Comparison of ENCODE assay signal across 14 cellular contexts in genomic region chr3:184596886-184597575, GRCh38. TPM values are rescaled to one million over a fixed set of nuclear protein-coding genes. Genes with fewer than 3 reads are reported as not detected.
DNase-seq lines count a peak whose midpoint lies in the region; ATAC-seq and TF ChIP-seq lines count a peak whose summit lies in the region.
"Had no signal": no experiment of that assay in that cellular context is flagged by ENCODE, and none has a peak within 500 bp of the region (broad histone marks: within the 10 kb centered on the region; RNA-seq: fewer than 3 reads in every experiment).

No MANE protein-coding gene starts in this region.

- H3K4me2 ChIP-seq in neuronal stem cell (ENCODE audit: insufficient read depth, low read length, poor library complexity, severe bottlenecking), result no peak overlapping the region
- H3K4me2 ChIP-seq: GM23338 had no signal

- H3K14ac ChIP-seq in neuronal stem cell (ENCODE audit: low read length), result no peak overlapping the region

- H3K79me1 ChIP-seq in neuronal stem cell (ENCODE audit: low read depth, low read length), result no peaks in the 10 kb centered on the region

- H2BK12ac ChIP-seq in neuronal stem cell (ENCODE audit: low read length), result no peak overlapping the region

- no peak overlapping the region for H3K4me3 ChIP-seq in lower lobe of right lung
- H3K4me3 ChIP-seq in neuronal stem cell (ENCODE audit: low read length in 2 of 2), result no peak overlapping the region
- no peak overlapping the region for H3K4me3 ChIP-seq in upper lobe of right lung
- H3K4me3 ChIP-seq: BLaER1 treated with 17β-estradiol and CSF1 and Interleukin-3, amounts not matched to agents 10 nM and 100 nM; GM12878; GM23338 had no signal

- no peak overlapping the region for H2AFZ ChIP-seq in neuronal stem cell (ENCODE audit: low read length)
- H2AFZ ChIP-seq: GM23338 had no signal

- no CpG with 5 or more reads among the region's 6 CpGs for WGBS in neuronal stem cell (ENCODE audit: extremely low coverage in 2 of 2, insufficient read length in 2 of 2, insufficient replicate concordance in 1 of 2), 2 donors

- no peak overlapping the region for H3K27ac ChIP-seq in lower lobe of right lung
- no peak overlapping the region for H3K27ac ChIP-seq in neuronal stem cell (replicated peaks; ENCODE audit: low read length)
- no peak overlapping the region for H3K27ac ChIP-seq in upper lobe of right lung

- DNase-seq in cardiac septum (ENCODE audit: low spot score) (peak; percentile 68), Right ventricle myocardium superior (no peak), lower lobe of right lung (peak; percentile 14), neuronal stem cell (ENCODE audit: low spot score) (no peak), upper lobe of right lung (peak; percentile 25), COLO829 (ENCODE audit: low spot score) (no peak), GF-D8 (lab: John Stamatoyannopoulos, UW) (no peak)
- DNase-seq: 8988T; CD4-positive, CD25-positive, alpha-beta regulatory T cell; DMS 273 treated with DMSO at 0.1 percent for 48 hours; H7 had no signal

- H4K91ac ChIP-seq in neuronal stem cell (ENCODE audit: low read depth, low read length, poor library complexity), result no peak overlapping the region

- no peak overlapping the region for H2BK5ac ChIP-seq in neuronal stem cell (ENCODE audit: low read length)

- H3K23ac ChIP-seq in neuronal stem cell (ENCODE audit: low read depth, low read length, poor library complexity), result no peak overlapping the region

- H3K4me1 ChIP-seq in lower lobe of right lung (peaks cover 11% of the 10 kb centered on the region), neuronal stem cell (ENCODE audit: control insufficient read depth in 2 of 2, insufficient read depth in 1 of 2, low read depth in 1 of 2, low read length in 2 of 2) (peaks cover 33 to 35% of the 10 kb centered on the region in 2 donors), upper lobe of right lung (peaks cover 2% of the 10 kb centered on the region)

- no peak overlapping the region for H3K9ac ChIP-seq in neuronal stem cell (ENCODE audit: low read depth, low read length, poor library complexity)
- H3K9ac ChIP-seq: BLaER1 treated with 17β-estradiol and CSF1 and Interleukin-3, amounts not matched to agents 10 nM and 100 nM had no signal

- no peak for TF ChIP-seq CTCF in lower lobe of right lung (IDR thresholded peaks at IDR 0.05)
- no peak for TF ChIP-seq CTCF in upper lobe of right lung (IDR thresholded peaks at IDR 0.05)

- intact Hi-C loops in cardiac septum (cut with DNase I) (no loop called here), Right ventricle myocardium superior (cut with DNase I) (no loop called here), lower lobe of right lung (cut with DNase I) (no loop called here), upper lobe of right lung (cut with DNase I) (no loop called here)

- H3K18ac ChIP-seq in neuronal stem cell (ENCODE audit: low read length), result no peak overlapping the region

- no peak overlapping the region for H2BK120ac ChIP-seq in neuronal stem cell (ENCODE audit: low read depth, low read length)

- H2AK5ac ChIP-seq in neuronal stem cell (ENCODE audit: low read depth, low read length), result peak overlapping the region; percentile 0

- H3K4ac ChIP-seq in neuronal stem cell (ENCODE audit: low read length), result no peak overlapping the region

- no peaks in the 10 kb centered on the region for H3K9me3 ChIP-seq in lower lobe of right lung
- no peaks in the 10 kb centered on the region for H3K9me3 ChIP-seq in neuronal stem cell (replicated peaks in 1 of 2; ENCODE audit: control insufficient read depth in 2 of 2, insufficient read depth in 1 of 2, low read depth in 1 of 2, low read length in 2 of 2)
- no peaks in the 10 kb centered on the region for H3K9me3 ChIP-seq in upper lobe of right lung
- H3K9me3 ChIP-seq: BLaER1 treated with 17β-estradiol and CSF1 and Interleukin-3, amounts not matched to agents 10 nM and 100 nM had no signal

- ATAC-seq in Right ventricle myocardium superior (ENCODE audit: poor library complexity), result no peak
- no peak for ATAC-seq in lower lobe of right lung
- no peak for ATAC-seq in upper lobe of right lung
- ATAC-seq: GM12878, GM23338 had no signal

- H3K36me3 ChIP-seq in lower lobe of right lung (no peaks in the 10 kb centered on the region), neuronal stem cell (replicated peaks in 1 of 2; ENCODE audit: control insufficient read depth in 2 of 2, insufficient read depth in 2 of 2, low read length in 2 of 2) (no peaks in the 10 kb centered on the region), upper lobe of right lung (no peaks in the 10 kb centered on the region)
- H3K36me3 ChIP-seq: BLaER1 treated with 17β-estradiol and CSF1 and Interleukin-3, amounts not matched to agents 10 nM and 100 nM had no signal

- peaks cover 13% of the 10 kb centered on the region for H3K27me3 ChIP-seq in lower lobe of right lung (ENCODE audit: low read depth)
- peaks cover 0 to 30% (median 9%) of the 10 kb centered on the region in 3 experiments for H3K27me3 ChIP-seq in neuronal stem cell (ENCODE audit: control insufficient read depth in 3 of 3, insufficient read depth in 3 of 3, low read depth in 1 of 3, low read length in 3 of 3)
- peaks cover 9% of the 10 kb centered on the region for H3K27me3 ChIP-seq in upper lobe of right lung

- H4K8ac ChIP-seq in neuronal stem cell (ENCODE audit: low read depth, low read length), result no peak overlapping the region

- H2BK15ac ChIP-seq in neuronal stem cell (ENCODE audit: low read length), result no peak overlapping the region

RNA-seq across cellular contexts. Expression of gene EPHB3, which starts 35.4 kb away (rescaled TPM):
- total RNA-seq in cardiac septum, result 3.6 TPM
- total RNA-seq in Right ventricle myocardium superior, result 2.2 TPM
- 4.9 TPM for total RNA-seq in lower lobe of right lung
- polyA plus RNA-seq in neuronal stem cell (2013, experiment 1 of 2), result 3.8 TPM
- polyA plus RNA-seq in neuronal stem cell (2013, experiment 2 of 2), result 4.3 TPM
- total RNA-seq in upper lobe of right lung, result 7.8 TPM
- total RNA-seq: CD4-positive, CD25-positive, alpha-beta regulatory T cell; GM12878 had no signal
- polyA plus RNA-seq: CD4-positive, CD25-positive, alpha-beta regulatory T cell had no signal

Comparison
In these comparisons a context has a peak if more than half of its experiments do, and no peak if none do; other contexts are left out.
1. DNase-seq: peak in cardiac septum (single experiment), lower lobe of right lung (single experiment) and upper lobe of right lung (single experiment); none in Right ventricle myocardium superior (single experiment), neuronal stem cell (single experiment), COLO829 (single experiment) and GF-D8 (single experiment).